In the genomic region with DNA sequence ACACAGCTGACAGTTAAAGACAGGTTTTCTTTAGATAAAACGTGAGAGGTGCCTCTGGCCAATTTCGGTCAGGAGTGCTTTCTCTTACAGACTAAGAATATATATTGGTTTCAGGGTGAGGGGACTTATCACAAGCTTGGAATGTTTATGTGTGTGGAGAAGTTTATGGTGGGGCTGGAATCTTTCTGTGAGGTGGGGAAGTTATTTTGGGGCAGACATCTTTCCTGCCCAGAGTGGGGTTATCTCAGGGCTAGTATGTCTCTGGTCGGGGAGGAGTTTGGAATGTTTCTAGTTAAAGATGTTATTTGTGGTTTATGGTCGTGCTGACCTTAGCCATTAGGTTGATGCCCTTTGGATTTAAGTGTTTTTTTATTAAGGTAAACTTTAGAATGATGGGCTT, we compare ENCODE assay signal across 4 cellular contexts.
"Had no signal": no experiment of that assay in that cellular context is flagged by ENCODE, and none has a peak within 500 bp of the region (broad histone marks: within the 10 kb centered on the region; RNA-seq: fewer than 3 reads in every experiment).

No MANE protein-coding gene starts in this region.

- H3K4me2 ChIP-seq: GM23338 had no signal

- ATAC-seq: GM23338 had no signal

- H3K4me3 ChIP-seq: GM23338 had no signal

- DNase-seq: H9, HCEC 1CT, IMR-90 had no signal

- H3K9me3 Mint-ChIP-seq: GM23338, H9 had no signal

- H3K4me3 Mint-ChIP-seq: GM23338, H9 had no signal

- H3K27ac Mint-ChIP-seq: GM23338, H9 had no signal
